In genomic region chr10:29946614-29946952, GRCh38 we compare ENCODE assay signal across 17 cellular contexts.
DNase-seq lines count a peak whose midpoint lies in the region; ATAC-seq and TF ChIP-seq lines count a peak whose summit lies in the region.
"Had no signal": no experiment of that assay in that cellular context is flagged by ENCODE, and none has a peak within 500 bp of the region (broad histone marks: within the 10 kb centered on the region; RNA-seq: fewer than 3 reads in every experiment).

No MANE protein-coding gene starts in this region.

- no peaks in the 10 kb centered on the region for H4K20me1 ChIP-seq in osteoblast (ENCODE audit: insufficient read depth, low read length)

- intact Hi-C loops in ascending aorta (cut with DNase I), result loop anchor here (1.0 to 5.0 kb wide), 5 partner anchors 57 to 210 kb away; no protein-coding TSS in a partner anchor
- intact Hi-C loops in thyroid gland (cut with DNase I), result no loop called here

- H3K4me3 ChIP-seq in ascending aorta, result no peak overlapping the region
- H3K4me3 ChIP-seq in esophagus (ENCODE audit: low read depth in 1 of 2, low read length in 2 of 2), result no peak overlapping the region
- no peak overlapping the region for H3K4me3 ChIP-seq in osteoblast (ENCODE audit: insufficient read depth, low read length)
- no peak overlapping the region for H3K4me3 ChIP-seq in thyroid gland (replicated peaks in 1 of 3)

- TF ChIP-seq CTCF in ascending aorta (IDR thresholded peaks at IDR 0.05) (peak in 1 of 3 experiments; percentile 9), osteoblast (IDR thresholded peaks at IDR 0.05; ENCODE audit: extremely low read depth, low read depth, low read length) (no peak), thyroid gland (IDR thresholded peaks at IDR 0.05) (no peak)

- ATAC-seq in GM19395 (IDR thresholded peaks at IDR 0.05; ENCODE audit: unreplicated experiment) (no peak), HG02610 (IDR thresholded peaks at IDR 0.05; ENCODE audit: unreplicated experiment) (no peak)

- H3K27ac ChIP-seq in ascending aorta (peak overlapping the region; percentile 85 to 90), esophagus (ENCODE audit: low read depth in 2 of 2, low read length in 1 of 2) (peak overlapping the region; percentile 62 to 69), osteoblast (ENCODE audit: low read depth, low read length) (no peak overlapping the region), thyroid gland (peak overlapping the region; percentile 33 to 85 (median 83))

- no peaks in the 10 kb centered on the region for H3K9me3 ChIP-seq in ascending aorta
- H3K9me3 ChIP-seq in esophagus (ENCODE audit: control insufficient read depth in 2 of 2, insufficient read depth in 1 of 2, low read depth in 1 of 2, low read length in 1 of 2), result no peaks in the 10 kb centered on the region
- H3K9me3 ChIP-seq in osteoblast (ENCODE audit: low read depth, low read length), result no peaks in the 10 kb centered on the region
- no peaks in the 10 kb centered on the region for H3K9me3 ChIP-seq in thyroid gland

- no peaks in the 10 kb centered on the region for H3K79me2 ChIP-seq in osteoblast (ENCODE audit: insufficient read depth, low read length)

- 88 to 91% methylated on average over 3 of the region's 3 CpGs for WGBS in esophagus, 2 donors
- 93 to 97% methylated on average over 3 of the region's 3 CpGs for WGBS in thyroid gland, 2 donors

- DNase-seq in ascending aorta (ENCODE audit: low spot score in 2 of 2) (no peak), osteoblast (ENCODE audit: insufficient read length, low spot score, missing footprints) (no peak), thyroid gland (no peak), pons (ENCODE audit: low spot score) (no peak), GF-D8 (lab: John Stamatoyannopoulos, UW) (no peak)
- DNase-seq: activated CD4-positive, alpha-beta T cell treated with anti-CD3 and anti-CD28 coated beads for 4 hours; C1 segment of cervical spinal cord; H7; naive B cell; NCI-H1092; NCI-H2171; retina; stimulated activated CD4-positive, alpha-beta T cell treated with anti-CD3 and anti-CD28 coated beads, Interleukin-4, amount 100 ng/mL, for 24 hours; T-helper 2 cell had no signal

- H3K4me2 ChIP-seq in osteoblast (ENCODE audit: insufficient read depth, low read length), result no peak overlapping the region

- H3K27me3 ChIP-seq in ascending aorta, result no peaks in the 10 kb centered on the region
- H3K27me3 ChIP-seq in esophagus (ENCODE audit: control insufficient read depth in 1 of 2, insufficient read depth in 2 of 2, low read length in 2 of 2), result no peaks in the 10 kb centered on the region
- H3K27me3 ChIP-seq in osteoblast (ENCODE audit: insufficient read depth, low read length), result peaks cover 3% of the 10 kb centered on the region
- no peaks in the 10 kb centered on the region for H3K27me3 ChIP-seq in thyroid gland

- H3K36me3 ChIP-seq in ascending aorta, result no peaks in the 10 kb centered on the region
- no peaks in the 10 kb centered on the region for H3K36me3 ChIP-seq in esophagus (ENCODE audit: control insufficient read depth in 2 of 2, insufficient read depth in 2 of 2, low read length in 1 of 2)
- no peaks in the 10 kb centered on the region for H3K36me3 ChIP-seq in osteoblast (ENCODE audit: insufficient read depth, low read length)
- no peaks in the 10 kb centered on the region for H3K36me3 ChIP-seq in thyroid gland

- H2AFZ ChIP-seq in osteoblast (ENCODE audit: low read length), result peak overlapping the region; percentile 13

- H3K4me1 ChIP-seq in ascending aorta (peaks cover 17 to 42% of the 10 kb centered on the region in 2 donors), esophagus (ENCODE audit: control insufficient read depth in 2 of 2, insufficient read depth in 2 of 2, low read length in 1 of 2) (peaks cover 5 to 8% of the 10 kb centered on the region in 2 donors), osteoblast (ENCODE audit: insufficient read depth, low read length) (peaks cover 39% of the 10 kb centered on the region), thyroid gland (peaks cover 35 to 43% of the 10 kb centered on the region in 2 donors)

- TF ChIP-seq POLR2A in thyroid gland (IDR thresholded peaks at IDR 0.05), result no peak
